ENCODE assay signal across 10 cellular contexts in genomic region chr20:25254986-25255680, GRCh38. TPM values are rescaled to one million over a fixed set of nuclear protein-coding genes. Genes with fewer than 3 reads are reported as not detected.
DNase-seq lines count a peak whose midpoint lies in the region; ATAC-seq, FAIRE-seq and TF ChIP-seq lines count a peak whose summit lies in the region.
"Had no signal": no experiment of that assay in that cellular context is flagged by ENCODE, and none has a peak within 500 bp of the region (broad histone marks: within the 10 kb centered on the region; RNA-seq: fewer than 3 reads in every experiment).

No MANE protein-coding gene starts in this region.

- H3K27me3 ChIP-seq in dorsolateral prefrontal cortex (no peaks in the 10 kb centered on the region), lung (ENCODE audit: control insufficient read depth, insufficient read depth) (no peaks in the 10 kb centered on the region), suprapubic skin (no peaks in the 10 kb centered on the region)

- DNase-seq in NCI-H82 (lab: John Stamatoyannopoulos, UW) (peak; percentile 87), dorsolateral prefrontal cortex (peak in 6 of 10 donors; percentile 58 to 78 (median 68)), lung (ENCODE audit: low spot score) (peak; percentile 72), suprapubic skin (ENCODE audit: low spot score in 2 of 2) (peak in 1 of 2 donors; percentile 75), NCI-H1694 treated with DMSO at 0.1 percent for 48 hours (lab: John Stamatoyannopoulos, UW) (no peak), GM12892 (ENCODE audit: insufficient read length) (no peak)
- DNase-seq: erythroblast; stimulated activated naive CD8-positive, alpha-beta T cell treated with anti-CD3 and anti-CD28 coated beads, Interleukin-15, Interleukin-2, amounts not matched to agents 100 U/mL and 50 U/mL, for 24 hours had no signal

- H3K36me3 ChIP-seq in lung (ENCODE audit: control insufficient read depth in 2 of 2, insufficient read depth in 2 of 2, low read length in 2 of 2) (peaks cover 6 to 10% of the 10 kb centered on the region in 2 donors), suprapubic skin (peaks cover 9% of the 10 kb centered on the region)

- TF ChIP-seq CTCF in dorsolateral prefrontal cortex (IDR thresholded peaks at IDR 0.05 in 54 of 56, conservative IDR thresholded peaks at IDR 0.05 in 2 of 56; ENCODE audit: low read depth in 1 of 56, partially characterized antibody in 56 of 56) = peak in 35 of 56 donors; percentile 10 to 62 (median 29)
- TF ChIP-seq CTCF in lung (IDR thresholded peaks at IDR 0.05; ENCODE audit: control extremely low read depth, extremely low read depth) = no peak
- TF ChIP-seq CTCF in suprapubic skin (IDR thresholded peaks at IDR 0.05) = no peak

- no peak for TF ChIP-seq EP300 in suprapubic skin (IDR thresholded peaks at IDR 0.05)

- intact Hi-C loops in dorsolateral prefrontal cortex (cut with DNase I) = loop anchor here in 1 of 2 donors (10.0 kb wide), 2 partner anchors 280 to 370 kb away; partner anchors contain the start of gene NANP

- H3K4me1 ChIP-seq in lung (ENCODE audit: control insufficient read depth in 2 of 2, insufficient read depth in 2 of 2, low read length in 2 of 2) = peaks cover 7 to 16% of the 10 kb centered on the region in 2 donors
- peaks cover 49% of the 10 kb centered on the region for H3K4me1 ChIP-seq in suprapubic skin

- H3K4me3 ChIP-seq in dorsolateral prefrontal cortex = peak overlapping the region in 9 of 59 donors; percentile 0 to 31 (median 8)
- H3K4me3 ChIP-seq in lung = no peak overlapping the region
- H3K4me3 ChIP-seq in suprapubic skin = no peak overlapping the region

- TF ChIP-seq POLR2A in suprapubic skin (IDR thresholded peaks at IDR 0.05) (no peak), GM12892 (IDR thresholded peaks at IDR 0.05; ENCODE audit: low read depth, low read length) (no peak)

- WGBS in lung, 2 donors = 80 to 89% methylated on average over 12 of the region's 12 CpGs
- 79% methylated on average over 10 of the region's 12 CpGs for WGBS in suprapubic skin

- peak overlapping the region in 50 of 59 donors; percentile 5 to 94 (median 59) for H3K27ac ChIP-seq in dorsolateral prefrontal cortex
- peak overlapping the region; percentile 46 to 87 for H3K27ac ChIP-seq in lung (ENCODE audit: low read depth in 1 of 2, low read length in 1 of 2)
- H3K27ac ChIP-seq in suprapubic skin = peak overlapping the region; percentile 61

- ATAC-seq in lung (ENCODE audit: insufficient read depth, low FRiP score) (peak; percentile 84), GM18858 (IDR thresholded peaks at IDR 0.05; ENCODE audit: unreplicated experiment) (no peak), GM18498 (IDR thresholded peaks at IDR 0.05; ENCODE audit: unreplicated experiment) (no peak)
- ATAC-seq: stimulated activated naive CD8-positive, alpha-beta T cell treated with anti-CD3 and anti-CD28 coated beads, Interleukin-15, Interleukin-2, amounts not matched to agents 100 U/mL and 50 U/mL, for 24 hours had no signal

- no peak for FAIRE-seq in GM12892 (lab: Jason Lieb, UNC)

- H3K9me3 ChIP-seq in lung (ENCODE audit: control insufficient read depth in 2 of 2, insufficient read depth in 1 of 2, low read length in 1 of 2) (no peaks in the 10 kb centered on the region), suprapubic skin (no peaks in the 10 kb centered on the region)

RNA-seq across cellular contexts. Expression of gene PYGB, which starts 7.2 kb away (rescaled TPM):
- total RNA-seq in dorsolateral prefrontal cortex (100 to 1,000 TPM in 116 of 120 experiments, 10 to 100 TPM in 4; 83.2 to 226 (median 146) TPM), lung (10 to 100 TPM; 30.3 to 90.3 TPM), suprapubic skin (100 to 1,000 TPM; 142 to 247 (median 198) TPM)
- 10 to 100 TPM; 33.0 to 61.6 TPM for polyA plus RNA-seq in lung
- 9.1 TPM for polyA plus RNA-seq in GM12892 (2012; ENCODE audit: missing spikeins)

RNA-seq across cellular contexts. Expression of gene ENTPD6, which starts 59.6 kb away (rescaled TPM):
- 100 to 1,000 TPM in 117 of 120 experiments, 10 to 100 TPM in 3; 90.8 to 200 (median 142) TPM for total RNA-seq in dorsolateral prefrontal cortex
- 10 to 100 TPM; 33.8 to 78.8 TPM for total RNA-seq in lung
- polyA plus RNA-seq in lung = 10 to 100 TPM; 52.0 to 52.5 TPM
- 100 to 1,000 TPM in 1 of 4 donors, 10 to 100 TPM in 3; 33.8 to 103 (median 47.0) TPM for total RNA-seq in suprapubic skin
- polyA plus RNA-seq in GM12892 (2012; ENCODE audit: missing spikeins) = 19.6 TPM

Comparison
In these comparisons a context has a peak if more than half of its experiments do, and no peak if none do; other contexts are left out.
1. DNase-seq: peak in NCI-H82 (single experiment), dorsolateral prefrontal cortex (6 of 10) and lung (single experiment); none in NCI-H1694 treated with DMSO at 0.1 percent for 48 hours (single experiment) and GM12892 (single experiment).
2. CTCF ChIP-seq: peak in dorsolateral prefrontal cortex (35 of 56); none in lung (single experiment) and suprapubic skin (0 of 2).
3. Peak in every context shown above with its lines, with median percentiles within 50 percentile points of each other: H3K27ac ChIP-seq.